23 cellular contexts compared by ENCODE assay signal in genomic region chr6:161076211-161076677, GRCh38.
DNase-seq lines count a peak whose midpoint lies in the region; ATAC-seq and TF ChIP-seq lines count a peak whose summit lies in the region.
"Had no signal": no experiment of that assay in that cellular context is flagged by ENCODE, and none has a peak within 500 bp of the region (broad histone marks: within the 10 kb centered on the region; RNA-seq: fewer than 3 reads in every experiment).

No MANE protein-coding gene starts in this region.

- H3K4me1 ChIP-seq in mesendoderm (ENCODE audit: control insufficient read depth, low read depth, low read length): no peaks in the 10 kb centered on the region
- H3K4me1 ChIP-seq: esophagus squamous epithelium, pancreas had no signal

- ATAC-seq in Right ventricle myocardium inferior (peak; percentile 30), HG02870 (IDR thresholded peaks at IDR 0.05; ENCODE audit: unreplicated experiment) (no peak), GM19023 (IDR thresholded peaks at IDR 0.05; ENCODE audit: unreplicated experiment) (no peak)
- peak; percentile 1 for ATAC-seq in activated T-helper 17 cell treated with anti-CD3 and anti-CD28 coated beads, Interleukin-2, amount 50 U/mL, for 72 hours (replicated peaks)
- ATAC-seq: HepG2, sciatic nerve had no signal

- POLR2A ChIA-PET in MCF 10A (lab: Yijun Ruan, JAX): interaction anchor here (1.0 kb wide), 2 partner anchors 10 to 46 kb away, joined by 3 read pairs; no protein-coding TSS in a partner anchor

- intact Hi-C loops in Right ventricle myocardium inferior (cut with DNase I) (loop anchor here (10.0 kb wide), 1 partner anchor 141 kb away; no protein-coding TSS in a partner anchor), cardiac septum (cut with DNase I) (loop anchor here (5.0 kb wide), 1 partner anchor 144 kb away; no protein-coding TSS in a partner anchor), MCF 10A (cut with micrococcal nuclease) (no loop called here)

- H3K79me2 ChIP-seq in mesendoderm (ENCODE audit: control insufficient read depth, insufficient read depth, low read length): no peaks in the 10 kb centered on the region

- H2BK120ac ChIP-seq in mesendoderm (ENCODE audit: low read depth, low read length): no peak overlapping the region

- no peak overlapping the region for H3K4me3 ChIP-seq in mesendoderm (ENCODE audit: low read length)
- H3K4me3 ChIP-seq: esophagus squamous epithelium, pancreas had no signal

- H4K8ac ChIP-seq in mesendoderm (ENCODE audit: low read depth, low read length): no peak overlapping the region

- H3K4me2 ChIP-seq in mesendoderm (ENCODE audit: low read length): no peak overlapping the region

- H3K27ac Mint-ChIP-seq in activated T-helper 17 cell treated with anti-CD3 and anti-CD28 coated beads, Interleukin-2, amount 50 U/mL, for 72 hours: no peak overlapping the region
- no peak overlapping the region for H3K27ac Mint-ChIP-seq in MCF 10A (ENCODE audit: low read depth, unreplicated experiment)
- H3K27ac Mint-ChIP-seq: nephron had no signal

- no peak overlapping the region for H2BK15ac ChIP-seq in mesendoderm (replicated peaks; ENCODE audit: low read depth)

- no CpG with 5 or more reads among the region's 8 CpGs for WGBS in mesendoderm (ENCODE audit: extremely low coverage, insufficient coverage, low lambda C conversion rate)

- no peak overlapping the region for H3K4me3 Mint-ChIP-seq in activated T-helper 17 cell treated with anti-CD3 and anti-CD28 coated beads, Interleukin-2, amount 50 U/mL, for 72 hours
- H3K4me3 Mint-ChIP-seq in MCF 10A (ENCODE audit: unreplicated experiment): no peak overlapping the region
- H3K4me3 Mint-ChIP-seq: nephron had no signal

- H2AK5ac ChIP-seq in mesendoderm (ENCODE audit: low read length): no peak overlapping the region

- no peaks in the 10 kb centered on the region for H3K27me3 ChIP-seq in mesendoderm (ENCODE audit: insufficient read depth, low read length, poor library complexity)
- H3K27me3 ChIP-seq: esophagus squamous epithelium, pancreas had no signal

- no peak overlapping the region for H3K18ac ChIP-seq in mesendoderm (ENCODE audit: low read length)

- no peaks in the 10 kb centered on the region for H3K27me3 Mint-ChIP-seq in activated T-helper 17 cell treated with anti-CD3 and anti-CD28 coated beads, Interleukin-2, amount 50 U/mL, for 72 hours
- no peaks in the 10 kb centered on the region for H3K27me3 Mint-ChIP-seq in MCF 10A (ENCODE audit: insufficient read depth, unreplicated experiment)

- no peak overlapping the region for H4K5ac ChIP-seq in mesendoderm (ENCODE audit: low read length)

- no peak overlapping the region for H3K9ac ChIP-seq in mesendoderm (ENCODE audit: low read length)

- TF ChIP-seq CTCF in MCF 10A (IDR thresholded peaks at IDR 0.05; ENCODE audit: unreplicated experiment): no peak

- H3K4ac ChIP-seq in mesendoderm (ENCODE audit: low read depth, low read length): no peak overlapping the region

- H3K4me1 Mint-ChIP-seq in activated T-helper 17 cell treated with anti-CD3 and anti-CD28 coated beads, Interleukin-2, amount 50 U/mL, for 72 hours: peaks cover 18% of the 10 kb centered on the region
- peaks cover 10% of the 10 kb centered on the region for H3K4me1 Mint-ChIP-seq in MCF 10A (ENCODE audit: insufficient read depth, unreplicated experiment)
- H3K4me1 Mint-ChIP-seq: nephron had no signal

- H3K27ac ChIP-seq in mesendoderm (ENCODE audit: low read depth, low read length): no peak overlapping the region
- H3K27ac ChIP-seq: esophagus squamous epithelium, pancreas had no signal

- no peaks in the 10 kb centered on the region for H3K36me3 Mint-ChIP-seq in activated T-helper 17 cell treated with anti-CD3 and anti-CD28 coated beads, Interleukin-2, amount 50 U/mL, for 72 hours (ENCODE audit: low read depth)
- peaks cover 12% of the 10 kb centered on the region for H3K36me3 Mint-ChIP-seq in MCF 10A (ENCODE audit: insufficient read depth, unreplicated experiment)

- no TSS peak for BruUV-seq in MCF 10A (replicated peaks; lab: Mats Ljungman, UMichigan)

- no peak for DNase-seq in Right ventricle myocardium inferior (ENCODE audit: missing footprints)
- DNase-seq in cardiac septum (ENCODE audit: low spot score): no peak
- DNase-seq in NCI-H2171 treated with DMSO at 0.1 percent for 48 hours (lab: John Stamatoyannopoulos, UW): peak; percentile 30
- peak; percentile 68 for DNase-seq in mesendoderm
- DNase-seq in MCF 10A (ENCODE audit: unreplicated experiment): no peak
- DNase-seq: activated CD4-positive, CD25-positive, alpha-beta regulatory T cell; activated CD8-positive, alpha-beta memory T cell treated with anti-CD3 and anti-CD28 coated beads, Interleukin-2, amount 50 U/mL, for 4 hours; activated gamma-delta T cell treated with Interleukin-2 at 50 U/mL for 16 hours; amniotic stem cell; esophagus squamous epithelium; mesenchymal stem cell; NCI-H1105; NCI-H2029 treated with DMSO at 0.1 percent for 48 hours; NCI-H526; pancreas; SHP77; stimulated activated CD4-positive, alpha-beta T cell treated with anti-CD3 and anti-CD28 coated beads, Interleukin-15, amount 100 ng/mL, for 24 hours had no signal

- peaks cover 4% of the 10 kb centered on the region for H3K79me1 ChIP-seq in mesendoderm (ENCODE audit: low read length)

- no peak overlapping the region for H2BK5ac ChIP-seq in mesendoderm (ENCODE audit: low read length)

- H3K23ac ChIP-seq in mesendoderm (ENCODE audit: low read length): no peak overlapping the region

- CTCF ChIA-PET in MCF 10A (lab: Yijun Ruan, JAX): interaction anchor here (0.6 kb wide), 1 partner anchor 1182 kb away, joined by 3 read pairs; no protein-coding TSS in a partner anchor

- H3K36me3 ChIP-seq in mesendoderm (ENCODE audit: control insufficient read depth, insufficient read depth, low read length): no peaks in the 10 kb centered on the region

- H3K9me3 Mint-ChIP-seq in activated T-helper 17 cell treated with anti-CD3 and anti-CD28 coated beads, Interleukin-2, amount 50 U/mL, for 72 hours: no peaks in the 10 kb centered on the region
- H3K9me3 Mint-ChIP-seq in MCF 10A (ENCODE audit: unreplicated experiment): no peaks in the 10 kb centered on the region
- H3K9me3 Mint-ChIP-seq: nephron had no signal

- H3K56ac ChIP-seq in mesendoderm (ENCODE audit: low read length): no peak overlapping the region

Comparison
In these comparisons a context has a peak if more than half of its experiments do, and no peak if none do; other contexts are left out.
1. ATAC-seq: peak in Right ventricle myocardium inferior (single experiment) and activated T-helper 17 cell treated with anti-CD3 and anti-CD28 coated beads, Interleukin-2, amount 50 U/mL, for 72 hours (single experiment); none in HG02870 (single experiment) and GM19023 (single experiment).
2. DNase-seq: peak in NCI-H2171 treated with DMSO at 0.1 percent for 48 hours (single experiment) and mesendoderm (single experiment); none in Right ventricle myocardium inferior (single experiment), cardiac septum (single experiment) and MCF 10A (single experiment).